8 cellular contexts compared by ENCODE assay signal in genomic region chr2:47016172-47016913, GRCh38.
DNase-seq lines count a peak whose midpoint lies in the region; TF ChIP-seq lines count a peak whose summit lies in the region.

No MANE protein-coding gene starts in this region.

- H3K27ac Mint-ChIP-seq in chondrocyte (ENCODE audit: unreplicated experiment), result peak overlapping the region; percentile 47

- H3K4me3 ChIP-seq in mesodermal cell (ENCODE audit: extremely low read depth, insufficient read depth, low read length, poor library complexity, severe bottlenecking), result no peak overlapping the region

- 59 to 75% methylated on average over 6 of the region's 6 CpGs for WGBS in mesodermal cell (ENCODE audit: insufficient coverage in 2 of 2), 2 experiments

- no peak overlapping the region for H3K4me3 Mint-ChIP-seq in chondrocyte (ENCODE audit: unreplicated experiment)

- no peaks in the 10 kb centered on the region for H3K27me3 Mint-ChIP-seq in chondrocyte (ENCODE audit: low read depth)

- peak overlapping the region; percentile 69 for H3K27ac ChIP-seq in mesodermal cell (ENCODE audit: low read depth, low read length, severe bottlenecking)

- peaks cover 18% of the 10 kb centered on the region for H3K36me3 Mint-ChIP-seq in chondrocyte (ENCODE audit: low read depth)

- no peaks in the 10 kb centered on the region for H3K9me3 Mint-ChIP-seq in chondrocyte (ENCODE audit: low read depth)

- peaks cover 24% of the 10 kb centered on the region for H3K4me1 Mint-ChIP-seq in chondrocyte (ENCODE audit: low read depth)

- H3K4me1 ChIP-seq in mesodermal cell (ENCODE audit: control insufficient read depth, insufficient read depth, low read length, poor library complexity, severe bottlenecking), result peaks cover 18% of the 10 kb centered on the region

- DNase-seq in GM03348 (ENCODE audit: low spot score) (peak; percentile 74), NCI-H510A (lab: John Stamatoyannopoulos, UW) (peak; percentile 40), chondrocyte (ENCODE audit: low spot score) (no peak), T-helper 2 cell (no peak), NCI-H1105 treated with DMSO at 0.1 percent for 48 hours (lab: John Stamatoyannopoulos, UW) (no peak), medulla oblongata (ENCODE audit: extremely low spot score) (no peak)
- no peak for DNase-seq in stimulated activated CD8-positive, alpha-beta memory T cell treated with anti-CD3 and anti-CD28 coated beads, Interleukin-4, amount 100 ng/mL, for 48 hours

- no peaks in the 10 kb centered on the region for H3K9me3 ChIP-seq in mesodermal cell (ENCODE audit: control insufficient read depth, low read length)

- H3K36me3 ChIP-seq in mesodermal cell (ENCODE audit: control insufficient read depth, insufficient read depth, low read length), result peaks cover 57% of the 10 kb centered on the region

- TF ChIP-seq CTCF in chondrocyte (IDR thresholded peaks at IDR 0.05), result peak; percentile 68

Comparison
In these comparisons a context has a peak if more than half of its experiments do, and no peak if none do; other contexts are left out.
1. DNase-seq: peak in GM03348 (single experiment) and NCI-H510A (single experiment); none in chondrocyte (single experiment), T-helper 2 cell (0 of 5), NCI-H1105 treated with DMSO at 0.1 percent for 48 hours (single experiment), medulla oblongata (single experiment) and stimulated activated CD8-positive, alpha-beta memory T cell treated with anti-CD3 and anti-CD28 coated beads, Interleukin-4, amount 100 ng/mL, for 48 hours (single experiment).